ENCODE assay signal across 8 cellular contexts in the genomic region with DNA sequence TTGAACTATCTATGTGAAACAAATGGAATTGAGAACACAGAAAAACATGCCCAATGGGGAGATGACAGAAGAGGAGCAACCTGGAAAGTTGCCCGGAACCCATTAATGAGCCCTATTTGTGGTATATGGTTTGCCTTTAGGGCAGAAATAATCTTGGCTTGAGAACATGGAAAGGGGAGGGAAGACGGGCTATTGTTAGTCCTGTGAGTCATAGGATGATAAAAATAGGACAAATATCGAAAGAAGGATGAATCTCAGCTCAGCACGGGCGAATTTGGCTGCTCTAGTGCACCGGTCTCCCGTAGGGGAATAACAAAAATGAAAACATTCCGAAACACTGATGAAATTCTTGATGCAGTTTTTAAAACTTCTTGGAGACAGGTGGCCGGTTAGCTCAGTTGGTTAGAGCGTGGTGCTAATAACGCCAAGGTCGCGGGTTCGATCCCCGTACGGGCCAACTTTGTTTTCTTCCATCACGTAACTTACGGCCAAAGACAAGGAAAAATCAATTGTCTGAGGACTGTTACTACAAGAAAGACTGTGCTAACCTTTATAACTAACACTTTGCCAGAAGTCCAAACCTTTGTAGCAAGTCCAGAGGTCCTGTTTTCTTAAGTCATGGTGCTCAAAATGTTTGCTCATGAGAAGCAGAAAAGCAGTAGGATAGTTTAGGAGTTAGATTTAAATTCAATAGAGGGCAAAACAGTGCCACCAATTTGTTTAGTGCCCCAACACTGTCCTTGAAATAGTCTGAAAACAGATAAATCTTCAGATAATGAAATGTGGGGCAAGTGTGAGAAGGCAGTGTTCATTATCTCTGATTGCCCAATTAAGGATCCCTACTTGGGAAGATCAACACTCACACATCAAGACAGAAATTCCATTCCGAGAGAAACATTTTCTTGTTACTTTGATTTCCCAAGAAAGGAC. TPM values are rescaled to one million over a fixed set of nuclear protein-coding genes. Genes with fewer than 3 reads are reported as not detected.
DNase-seq lines count a peak whose midpoint lies in the region; ATAC-seq, FAIRE-seq and TF ChIP-seq lines count a peak whose summit lies in the region.

No MANE protein-coding gene starts in this region.

- no peak for TF ChIP-seq POLR2A in sigmoid colon (IDR thresholded peaks at IDR 0.05)

- DNase-seq in ELF-1 (ENCODE audit: low read depth, low spot score): peak; percentile 95
- DNase-seq in NCI-H1694 (lab: John Stamatoyannopoulos, UW): peak; percentile 88
- peak; percentile 50 for DNase-seq in T-helper 22 cell (ENCODE audit: low read depth)
- DNase-seq in astrocyte of the hippocampus (ENCODE audit: low read depth, low spot score): peak; percentile 86
- peak; percentile 91 for DNase-seq in sigmoid colon
- DNase-seq in urothelium cell line (ENCODE audit: low spot score): no peak

- 1 to 2% methylated on average over 19 of the region's 19 CpGs for WGBS in sigmoid colon, 2 donors

- intact Hi-C loops in sigmoid colon (cut with DNase I): loop anchor here (1.0 to 5.0 kb wide), 4 partner anchors 14 to 242 kb away; no protein-coding TSS in a partner anchor

- no peak for FAIRE-seq in urothelium cell line (lab: Jason Lieb, UNC)

- peak overlapping the region; percentile 83 for H3K4me3 ChIP-seq in iPS-15b (ENCODE audit: low read depth, low read length)
- peak overlapping the region; percentile 36 to 51 (median 48) for H3K4me3 ChIP-seq in sigmoid colon

- TF ChIP-seq EP300 in sigmoid colon (IDR thresholded peaks at IDR 0.05): no peak

- H3K36me3 ChIP-seq in iPS-15b (ENCODE audit: control insufficient read depth, insufficient read depth, low read length) (no peaks in the 10 kb centered on the region), sigmoid colon (no peaks in the 10 kb centered on the region)

- peak overlapping the region; percentile 69 to 89 (median 79) for H3K27ac ChIP-seq in sigmoid colon

- no peaks in the 10 kb centered on the region for H3K27me3 ChIP-seq in iPS-15b (ENCODE audit: control insufficient read depth, insufficient read depth, low read length)
- H3K27me3 ChIP-seq in sigmoid colon: no peaks in the 10 kb centered on the region

- no peak for TF ChIP-seq CTCF in sigmoid colon (IDR thresholded peaks at IDR 0.05)

- H3K9ac ChIP-seq in iPS-15b (ENCODE audit: low read depth, low read length): peak overlapping the region; percentile 29

- H3K4me1 ChIP-seq in iPS-15b (ENCODE audit: control insufficient read depth, insufficient read depth, low read length): peaks cover 2% of the 10 kb centered on the region
- H3K4me1 ChIP-seq in sigmoid colon: peaks cover 4 to 24% (median 9%) of the 10 kb centered on the region in 4 donors

- peak; percentile 43 for ATAC-seq in HG02571 (IDR thresholded peaks at IDR 0.05; ENCODE audit: unreplicated experiment)

- H3K9me3 ChIP-seq in iPS-15b (ENCODE audit: control insufficient read depth, insufficient read depth, low read length) (no peaks in the 10 kb centered on the region), sigmoid colon (no peaks in the 10 kb centered on the region)

RNA-seq across cellular contexts. Expression of a gene that starts 15.8 kb away (rescaled TPM):
- 100 to 1,000 TPM in 1 of 4 donors, 10 to 100 TPM in 3; 70.6 to 104 (median 77.2) TPM for total RNA-seq in sigmoid colon
- polyA plus RNA-seq in sigmoid colon: 10 to 100 TPM; 55.9 to 67.2 (median 56.2) TPM

RNA-seq across cellular contexts. Expression of a gene that starts 42.7 kb away (rescaled TPM):
- total RNA-seq in sigmoid colon: 10 to 100 TPM; 10.2 to 19.4 (median 15.8) TPM
- 10 to 100 TPM; 12.6 to 21.3 (median 19.8) TPM for polyA plus RNA-seq in sigmoid colon

RNA-seq across cellular contexts. Expression of a gene that starts 53.9 kb away (rescaled TPM):
- under 1 TPM in 1 of 4 donors, not detected in 3; 0.28 TPM for total RNA-seq in sigmoid colon
- polyA plus RNA-seq in sigmoid colon: under 1 TPM in 1 of 3 donors, not detected in 2; 0.20 TPM
